Comparison of ENCODE assay signal across 19 cellular contexts in genomic region chr13:48973845-48974431, GRCh38. TPM values are rescaled to one million over a fixed set of nuclear protein-coding genes. Genes with fewer than 3 reads are reported as not detected.
DNase-seq lines count a peak whose midpoint lies in the region; ATAC-seq, FAIRE-seq and TF ChIP-seq lines count a peak whose summit lies in the region.
"Had no signal": no experiment of that assay in that cellular context is flagged by ENCODE, and none has a peak within 500 bp of the region (broad histone marks: within the 10 kb centered on the region; RNA-seq: fewer than 3 reads in every experiment).

No MANE protein-coding gene starts in this region.

- peak overlapping the region; percentile 79 for H3K4me3 Mint-ChIP-seq in activated CD4-positive, alpha-beta T cell treated with anti-CD3 and anti-CD28 coated beads, Interleukin-2, amount 10 ng/mL, durations not matched to agents 24 days and 14 days
- peak overlapping the region in 4 of 5 experiments; percentile 83 to 95 (median 88) for H3K4me3 Mint-ChIP-seq in brain
- H3K4me3 Mint-ChIP-seq in nephron = peak overlapping the region; percentile 92 to 95 (median 93)

- TF ChIP-seq CTCF in DND-41 (IDR thresholded peaks at IDR 0.05; ENCODE audit: borderline replicate concordance, extremely low read depth, low read length, poor library complexity, severe bottlenecking) (no peak), brain (conservative IDR thresholded peaks at IDR 0.05) (no peak), nephron (IDR thresholded peaks at IDR 0.05; ENCODE audit: unreplicated experiment in 3 of 3) (no peak), omental fat pad (IDR thresholded peaks at IDR 0.05) (no peak), upper lobe of right lung (IDR thresholded peaks at IDR 0.05) (no peak)

- no peaks in the 10 kb centered on the region for H3K27me3 Mint-ChIP-seq in activated CD4-positive, alpha-beta T cell treated with anti-CD3 and anti-CD28 coated beads, Interleukin-2, amount 10 ng/mL, durations not matched to agents 24 days and 14 days
- H3K27me3 Mint-ChIP-seq in brain (peaks cover 8% of the 10 kb centered on the region), nephron (ENCODE audit: low read depth) (no peaks in the 10 kb centered on the region)

- peaks cover 24% of the 10 kb centered on the region for H3K9me3 Mint-ChIP-seq in activated CD4-positive, alpha-beta T cell treated with anti-CD3 and anti-CD28 coated beads, Interleukin-2, amount 10 ng/mL, durations not matched to agents 24 days and 14 days
- H3K9me3 Mint-ChIP-seq in brain (peaks cover 0 to 14% (median 10%) of the 10 kb centered on the region in 5 experiments), nephron (peaks cover 10% of the 10 kb centered on the region)

- no peaks in the 10 kb centered on the region for H4K20me1 ChIP-seq in DND-41 (ENCODE audit: insufficient read depth, low read length)

- H3K4me2 ChIP-seq in DND-41 (ENCODE audit: insufficient read depth, low read length) = peak overlapping the region; percentile 77

- H3K36me3 ChIP-seq in DND-41 (ENCODE audit: insufficient read depth, low read length) (no peaks in the 10 kb centered on the region), upper lobe of right lung (no peaks in the 10 kb centered on the region)
- H3K36me3 ChIP-seq: upper lobe of left lung had no signal

- no peak overlapping the region for H3K27ac ChIP-seq in DND-41 (ENCODE audit: low read length)
- no peak overlapping the region for H3K27ac ChIP-seq in upper lobe of right lung
- H3K27ac ChIP-seq: C4-2B, SK-N-MC had no signal

- H3K27me3 ChIP-seq in DND-41 (ENCODE audit: insufficient read depth, low read length, poor library complexity) (no peaks in the 10 kb centered on the region), upper lobe of right lung (no peaks in the 10 kb centered on the region)
- H3K27me3 ChIP-seq: upper lobe of left lung had no signal

- peaks cover 21% of the 10 kb centered on the region for H3K4me1 Mint-ChIP-seq in activated CD4-positive, alpha-beta T cell treated with anti-CD3 and anti-CD28 coated beads, Interleukin-2, amount 10 ng/mL, durations not matched to agents 24 days and 14 days
- H3K4me1 Mint-ChIP-seq in brain (peaks cover 31% of the 10 kb centered on the region), nephron (peaks cover 20% of the 10 kb centered on the region)

- H3K36me3 Mint-ChIP-seq in activated CD4-positive, alpha-beta T cell treated with anti-CD3 and anti-CD28 coated beads, Interleukin-2, amount 10 ng/mL, durations not matched to agents 24 days and 14 days (ENCODE audit: low read depth) = peaks cover 26% of the 10 kb centered on the region
- H3K36me3 Mint-ChIP-seq in brain = no peaks in the 10 kb centered on the region
- no peaks in the 10 kb centered on the region for H3K36me3 Mint-ChIP-seq in nephron (ENCODE audit: low read depth)

- peak overlapping the region; percentile 72 for H3K27ac Mint-ChIP-seq in activated CD4-positive, alpha-beta T cell treated with anti-CD3 and anti-CD28 coated beads, Interleukin-2, amount 10 ng/mL, durations not matched to agents 24 days and 14 days
- H3K27ac Mint-ChIP-seq in brain = peak overlapping the region in 2 of 5 experiments; percentile 98 to 99
- peak overlapping the region; percentile 98 to 99 (median 99) for H3K27ac Mint-ChIP-seq in nephron

- no peak for DNase-seq in activated CD4-positive, alpha-beta T cell treated with anti-CD3 and anti-CD28 coated beads, Interleukin-2, amount 10 ng/mL, durations not matched to agents 24 days and 14 days
- no peak for DNase-seq in activated CD4-positive, alpha-beta T cell treated with anti-CD3 and anti-CD28 coated beads for 4 hours
- no peak for DNase-seq in DND-41
- DNase-seq in omental fat pad (ENCODE audit: low spot score) = no peak
- DNase-seq in upper lobe of right lung = no peak
- DNase-seq in frontal cortex (ENCODE audit: low spot score in 2 of 2) = no peak
- DNase-seq: activated CD4-positive, alpha-beta T cell treated with anti-CD3 and anti-CD28 coated beads, Interleukin-2, amount 50 U/mL, for 48 hours; left ventricle myocardium superior; NCI-H1417 treated with DMSO at 0.1 percent for 48 hours; NCI-H774; stimulated activated CD4-positive, alpha-beta T cell treated with anti-CD3 and anti-CD28 coated beads, Interleukin-12 subunit alpha, Interleukin-12 subunit beta, amount 100 ng/mL, for 4 hours; stimulated activated naive CD4-positive, alpha-beta T cell; upper lobe of left lung had no signal

- peaks cover 32% of the 10 kb centered on the region for H3K4me1 ChIP-seq in DND-41 (ENCODE audit: insufficient read depth, low read length)
- H3K4me1 ChIP-seq in upper lobe of right lung = peaks cover 16% of the 10 kb centered on the region

- peak overlapping the region in 1 of 2 experiments; percentile 86; a peak in 1 of 4 replicates for H3K4me3 ChIP-seq in DND-41 (ENCODE audit: low read depth in 1 of 2, low read length in 2 of 2)
- no peak overlapping the region for H3K4me3 ChIP-seq in upper lobe of right lung

- peaks cover 34% of the 10 kb centered on the region for H3K79me2 ChIP-seq in DND-41 (ENCODE audit: insufficient read depth, low read length)

- peak overlapping the region; percentile 73; the same call in 1 of the 2 replicates for H2AFZ ChIP-seq in DND-41 (ENCODE audit: low read depth, low read length)

- no peak overlapping the region for H3K9ac ChIP-seq in DND-41 (ENCODE audit: low read depth, low read length)

- no peak for FAIRE-seq in frontal cortex (lab: Jason Lieb, UNC)
- FAIRE-seq: H54 had no signal

- intact Hi-C loops in activated CD4-positive, alpha-beta T cell treated with anti-CD3 and anti-CD28 coated beads, Interleukin-2, amount 10 ng/mL, durations not matched to agents 24 days and 14 days (cut with micrococcal nuclease) = loop anchor here (10.0 kb wide), 2 partner anchors 271 to 521 kb away; partner anchors contain the start of genes CDADC1 and PHF11
- intact Hi-C loops in upper lobe of right lung (cut with DNase I) = no loop called here

- H3K9me3 ChIP-seq in DND-41 (ENCODE audit: insufficient read depth, low read length, severe bottlenecking) (no peaks in the 10 kb centered on the region), upper lobe of right lung (no peaks in the 10 kb centered on the region)

- ATAC-seq in DND-41 (ENCODE audit: insufficient read depth, low read depth) (no peak), omental fat pad (ENCODE audit: low FRiP score) (no peak), upper lobe of right lung (no peak)
- ATAC-seq: left ventricle myocardium superior, Panc1 had no signal

RNA-seq across cellular contexts. Expression of gene FNDC3A, which starts 1.8 kb away (rescaled TPM):
- total RNA-seq in activated CD4-positive, alpha-beta T cell treated with anti-CD3 and anti-CD28 coated beads, Interleukin-2, amount 10 ng/mL, durations not matched to agents 24 days and 14 days = 22.1 and 23.5 TPM in 2 replicates
- polyA plus RNA-seq in brain (ENCODE audit: insufficient read depth, low read depth, low replicate concordance) = 9.0 TPM
- total RNA-seq in omental fat pad (10 to 100 TPM; 53.7 to 59.8 (median 56.4) TPM), upper lobe of right lung (59.0 TPM), frontal cortex (84.4 TPM)
